8 cellular contexts compared by ENCODE assay signal in genomic region chr10:100528123-100528884, GRCh38. TPM values are rescaled to one million over a fixed set of nuclear protein-coding genes. Genes with fewer than 3 reads are reported as not detected.
A peak's percentile ranks its signal among the peaks of the same experiment; 100 is the strongest.
DNase-seq lines count a peak whose midpoint lies in the region; ATAC-seq and TF ChIP-seq lines count a peak whose summit lies in the region.

No MANE protein-coding gene starts in this region.

- H3K4me3 ChIP-seq in liver (ENCODE audit: low read depth in 1 of 3, low read length in 3 of 3) (peak overlapping the region; percentile 74 to 92 (median 89)), upper lobe of left lung (peak overlapping the region in 3 of 4 donors; percentile 83 to 95 (median 86))

- peak overlapping the region; percentile 82 for H3K4me3 Mint-ChIP-seq in activated naive CD4-positive, alpha-beta T cell treated with anti-CD3 and anti-CD28 coated beads, Interleukin-2, amount 10 ng/mL, durations not matched to agents 7 days and 5 days
- H3K4me3 Mint-ChIP-seq in activated naive CD8-positive, alpha-beta T cell treated with anti-CD3 and anti-CD28 coated beads for 36 hours: peak overlapping the region; percentile 99

- H3K9ac ChIP-seq in liver (ENCODE audit: low read depth in 1 of 2, low read length in 2 of 2): peak overlapping the region; percentile 55 to 82

- no peak for TF ChIP-seq CTCF in liver (IDR thresholded peaks at IDR 0.05; ENCODE audit: low read depth, low read length, missing input control)
- no peak for TF ChIP-seq CTCF in upper lobe of left lung (IDR thresholded peaks at IDR 0.05)

- H3K4me1 ChIP-seq in liver (ENCODE audit: control insufficient read depth in 4 of 4, insufficient read depth in 4 of 4, low read length in 3 of 4): peaks cover 0 to 20% (median 9%) of the 10 kb centered on the region in 4 donors
- peaks cover 17 to 21% (median 20%) of the 10 kb centered on the region in 4 donors for H3K4me1 ChIP-seq in upper lobe of left lung

- CTCF ChIA-PET in activated naive CD4-positive, alpha-beta T cell treated with anti-CD3 and anti-CD28 coated beads, Interleukin-2, amount 10 ng/mL, durations not matched to agents 7 days and 5 days (lab: Charles Lee): interaction anchor here (0.7 to 3.9 kb wide), 4 partner anchors 7 to 19 kb away, joined by 3 to 32 read pairs (median 8); partner anchors contain the start of gene HIF1AN

- 74% methylated on average over 7 of the region's 7 CpGs for WGBS in liver
- WGBS in upper lobe of left lung, 2 donors: 51 to 59% methylated on average over 7 of the region's 7 CpGs

- peak overlapping the region; percentile 93 for H3K27ac Mint-ChIP-seq in activated naive CD4-positive, alpha-beta T cell treated with anti-CD3 and anti-CD28 coated beads, Interleukin-2, amount 10 ng/mL, durations not matched to agents 7 days and 5 days
- peak overlapping the region; percentile 99 for H3K27ac Mint-ChIP-seq in activated naive CD8-positive, alpha-beta T cell treated with anti-CD3 and anti-CD28 coated beads for 36 hours

- ATAC-seq in upper lobe of left lung (ENCODE audit: low FRiP score in 2 of 2): no peak
- ATAC-seq in GM19324 (IDR thresholded peaks at IDR 0.05; ENCODE audit: low FRiP score, unreplicated experiment): no peak
- ATAC-seq in HG03139 (IDR thresholded peaks at IDR 0.05; ENCODE audit: unreplicated experiment): no peak
- ATAC-seq in HG03095 (IDR thresholded peaks at IDR 0.05; ENCODE audit: unreplicated experiment): no peak

- no peak for TF ChIP-seq RAD21 in liver (IDR thresholded peaks at IDR 0.05)

- peak; percentile 27 for DNase-seq in activated naive CD4-positive, alpha-beta T cell treated with anti-CD3 and anti-CD28 coated beads, Interleukin-2, amount 10 ng/mL, durations not matched to agents 7 days and 5 days
- no peak for DNase-seq in activated naive CD4-positive, alpha-beta T cell (lab: John Stamatoyannopoulos, UW)
- no peak for DNase-seq in activated naive CD8-positive, alpha-beta T cell treated with anti-CD3 and anti-CD28 coated beads for 36 hours
- DNase-seq in upper lobe of left lung: no peak

- H3K36me3 ChIP-seq in liver (ENCODE audit: control insufficient read depth in 4 of 4, insufficient read depth in 3 of 4, low read depth in 1 of 4, low read length in 3 of 4) (peaks cover 0 to 30% (median 28%) of the 10 kb centered on the region in 4 donors), upper lobe of left lung (peaks cover 29 to 41% (median 33%) of the 10 kb centered on the region in 4 donors)

- no peaks in the 10 kb centered on the region for H3K27me3 ChIP-seq in liver (ENCODE audit: control insufficient read depth in 4 of 4, insufficient read depth in 4 of 4, low read length in 3 of 4)
- no peaks in the 10 kb centered on the region for H3K27me3 ChIP-seq in upper lobe of left lung

- no peak for TF ChIP-seq EP300 in upper lobe of left lung (IDR thresholded peaks at IDR 0.05)

- H3K9me3 Mint-ChIP-seq in activated naive CD4-positive, alpha-beta T cell treated with anti-CD3 and anti-CD28 coated beads, Interleukin-2, amount 10 ng/mL, durations not matched to agents 7 days and 5 days: peaks cover 4% of the 10 kb centered on the region
- H3K9me3 Mint-ChIP-seq in activated naive CD8-positive, alpha-beta T cell treated with anti-CD3 and anti-CD28 coated beads for 36 hours: no peaks in the 10 kb centered on the region

- peaks cover 40% of the 10 kb centered on the region for H3K36me3 Mint-ChIP-seq in activated naive CD4-positive, alpha-beta T cell treated with anti-CD3 and anti-CD28 coated beads, Interleukin-2, amount 10 ng/mL, durations not matched to agents 7 days and 5 days
- H3K36me3 Mint-ChIP-seq in activated naive CD8-positive, alpha-beta T cell treated with anti-CD3 and anti-CD28 coated beads for 36 hours: peaks cover 34% of the 10 kb centered on the region

- no peaks in the 10 kb centered on the region for H3K27me3 Mint-ChIP-seq in activated naive CD4-positive, alpha-beta T cell treated with anti-CD3 and anti-CD28 coated beads, Interleukin-2, amount 10 ng/mL, durations not matched to agents 7 days and 5 days
- no peaks in the 10 kb centered on the region for H3K27me3 Mint-ChIP-seq in activated naive CD8-positive, alpha-beta T cell treated with anti-CD3 and anti-CD28 coated beads for 36 hours

- H3K9me3 ChIP-seq in liver (ENCODE audit: control insufficient read depth in 4 of 4, low read length in 3 of 4) (no peaks in the 10 kb centered on the region), upper lobe of left lung (no peaks in the 10 kb centered on the region)

- H3K27ac ChIP-seq in liver (ENCODE audit: low read depth in 1 of 2, low read length in 2 of 2): no peak overlapping the region
- peak overlapping the region in 3 of 4 donors; percentile 78 to 89 (median 88) for H3K27ac ChIP-seq in upper lobe of left lung

- peaks cover 52% of the 10 kb centered on the region for H3K4me1 Mint-ChIP-seq in activated naive CD4-positive, alpha-beta T cell treated with anti-CD3 and anti-CD28 coated beads, Interleukin-2, amount 10 ng/mL, durations not matched to agents 7 days and 5 days
- peaks cover 40% of the 10 kb centered on the region for H3K4me1 Mint-ChIP-seq in activated naive CD8-positive, alpha-beta T cell treated with anti-CD3 and anti-CD28 coated beads for 36 hours

- no peak for TF ChIP-seq POLR2A in upper lobe of left lung (IDR thresholded peaks at IDR 0.05)

TF ChIP-seq in liver, 16 proteins besides CTCF, POLR2A, EP300 and RAD21:
- no peak for TF ChIP-seq SP1 (IDR thresholded peaks at IDR 0.05)
- TF ChIP-seq, protein P1, sequence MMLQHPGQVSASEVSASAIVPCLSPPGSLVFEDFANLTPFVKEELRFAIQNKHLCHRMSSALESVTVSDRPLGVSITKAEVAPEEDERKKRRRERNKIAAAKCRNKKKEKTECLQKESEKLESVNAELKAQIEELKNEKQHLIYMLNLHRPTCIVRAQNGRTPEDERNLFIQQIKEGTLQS (IDR thresholded peaks at IDR 0.05): no peak
- no peak for TF ChIP-seq MAX (IDR thresholded peaks at IDR 0.05)
- no peak for TF ChIP-seq GABPA (IDR thresholded peaks at IDR 0.05 in 1 of 2, conservative IDR thresholded peaks at IDR 0.05 in 1 of 2)

RNA-seq across cellular contexts. Expression of gene NDUFB8, which starts 1.4 kb away (rescaled TPM):
- 100 to 1,000 TPM; 311 to 324 TPM for total RNA-seq in activated naive CD8-positive, alpha-beta T cell treated with anti-CD3 and anti-CD28 coated beads for 36 hours
- total RNA-seq in liver (100 to 1,000 TPM in 1 of 2 donors, 10 to 100 TPM in 1; 72.4 to 142 TPM), upper lobe of left lung (100 to 1,000 TPM; 110 to 152 (median 137) TPM)
- 100 to 1,000 TPM; 256 to 297 TPM for polyA plus RNA-seq in liver

RNA-seq across cellular contexts. Expression of gene HIF1AN, which starts 7.4 kb away (rescaled TPM):
- 10 to 100 TPM; 39.0 to 42.1 TPM for total RNA-seq in activated naive CD8-positive, alpha-beta T cell treated with anti-CD3 and anti-CD28 coated beads for 36 hours
- total RNA-seq in liver (10 to 100 TPM; 10.1 to 10.7 TPM), upper lobe of left lung (10 to 100 TPM in 4 of 6 donors, 1 to 10 TPM in 2; 7.2 to 34.6 (median 18.4) TPM)
- 1 to 10 TPM; 4.6 to 4.8 TPM for polyA plus RNA-seq in liver

RNA-seq across cellular contexts. Expression of gene SEC31B, which starts 8.6 kb away (rescaled TPM):
- 10 to 100 TPM; 14.6 to 17.5 TPM for total RNA-seq in activated naive CD8-positive, alpha-beta T cell treated with anti-CD3 and anti-CD28 coated beads for 36 hours
- total RNA-seq in liver: 1 to 10 TPM; 1.3 to 5.9 TPM
- polyA plus RNA-seq in liver: 1 to 10 TPM; 1.7 to 6.6 TPM
- total RNA-seq in upper lobe of left lung: 10 to 100 TPM in 3 of 6 donors, 1 to 10 TPM in 3; 3.6 to 43.0 (median 10.3) TPM

Comparison
In these comparisons a context has a peak if more than half of its experiments do, and no peak if none do; other contexts are left out.
1. H3K27ac ChIP-seq: peak in upper lobe of left lung (3 of 4); none in liver (0 of 2).